Comparison of ENCODE assay signal across 2 cellular contexts in the genomic region with DNA sequence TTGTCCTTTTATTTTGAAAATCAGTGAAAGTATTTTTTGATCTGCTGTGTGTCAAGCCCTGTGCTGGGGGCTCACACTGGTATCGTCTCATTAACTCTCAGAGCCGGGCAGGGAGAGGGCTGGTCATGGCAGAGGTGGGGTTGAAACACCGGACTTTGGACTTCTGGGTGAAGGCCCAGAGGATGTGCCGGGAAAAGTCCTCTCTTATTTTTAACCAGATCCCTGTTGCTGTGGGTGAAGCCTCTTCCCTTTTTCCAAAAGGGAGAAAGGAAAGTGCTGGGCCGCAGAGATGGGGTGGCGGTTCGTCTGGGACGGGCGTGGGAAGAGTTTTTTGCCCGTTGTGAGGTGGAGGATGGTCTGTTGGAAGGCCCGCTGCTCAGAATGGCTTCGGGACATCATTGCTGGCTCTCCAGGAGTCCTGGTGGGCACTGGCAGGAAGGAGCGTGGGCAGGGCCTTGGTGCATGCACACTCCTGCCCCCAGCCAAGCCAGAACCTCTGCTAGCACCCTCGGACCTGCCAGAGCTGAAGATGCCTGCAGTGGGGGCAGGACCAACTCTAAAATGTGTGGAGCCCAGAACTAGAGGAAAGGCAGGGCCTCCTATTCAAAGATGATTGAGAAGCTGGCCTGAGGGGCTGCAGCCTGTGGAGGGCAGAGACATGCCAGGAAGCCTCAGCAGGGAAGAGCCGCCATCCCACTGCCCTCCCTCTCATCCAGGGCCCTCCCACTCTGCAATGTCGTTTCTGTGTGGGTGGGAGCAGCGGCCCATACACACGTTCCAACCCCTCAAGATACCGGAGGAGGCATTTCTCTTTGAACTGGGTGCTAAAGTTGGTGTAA.
TF ChIP-seq lines count a peak whose summit lies in the region.

No MANE protein-coding gene starts in this region.

TF ChIP-seq in IMR-90, 13 proteins besides CTCF, POLR2A, EP300 and RAD21:
- TF ChIP-seq MAFK (IDR thresholded peaks at IDR 0.05; ENCODE audit: low read depth, low read length), result no peak
- no peak for TF ChIP-seq USF2 (IDR thresholded peaks at IDR 0.05; ENCODE audit: low read depth, low read length)
- no peak for TF ChIP-seq RCOR1 (IDR thresholded peaks at IDR 0.05; ENCODE audit: insufficient replicate concordance, low read length)
- TF ChIP-seq CEBPB (IDR thresholded peaks at IDR 0.05; ENCODE audit: low read depth, low read length), result no peak
- no peak for TF ChIP-seq CHD1 (IDR thresholded peaks at IDR 0.05; ENCODE audit: low read depth, low read length)

TF ChIP-seq in GM12891, 5 proteins besides CTCF, POLR2A, EP300 and RAD21:
- TF ChIP-seq SPI1 (IDR thresholded peaks at IDR 0.05; ENCODE audit: low read depth, low read length) (no peak), PAX5 (IDR thresholded peaks at IDR 0.05; ENCODE audit: insufficient read depth, low read length, severe bottlenecking) (no peak), POU2F2 (IDR thresholded peaks at IDR 0.05; ENCODE audit: low read depth, low read length) (no peak), TAF1 (IDR thresholded peaks at IDR 0.05; ENCODE audit: low read depth, low read length) (no peak), POLR2AphosphoS5 (IDR thresholded peaks at IDR 0.05; ENCODE audit: low read depth, low read length) (no peak)
